Comparison of ENCODE assay signal across 32 cellular contexts in genomic region chr13:36992362-36992761, GRCh38.
"Had no signal": no experiment of that assay in that cellular context is flagged by ENCODE, and none has a peak within 500 bp of the region (broad histone marks: within the 10 kb centered on the region; RNA-seq: fewer than 3 reads in every experiment).

No MANE protein-coding gene starts in this region.

- H3K27me3 Mint-ChIP-seq: activated CD4-positive, alpha-beta T cell treated with anti-CD3 and anti-CD28 coated beads, Interleukin-2, amount 10 ng/mL, durations not matched to agents 24 days and 14 days; activated CD8-positive, alpha-beta T cell treated with anti-CD3 and anti-CD28 coated beads for 36 hours; activated T-cell treated with anti-CD3 and anti-CD28 coated beads, Interleukin-2, amount 50 U/mL, for 24 hours had no signal

- H3K4me2 ChIP-seq: PC-9 had no signal

- H3K9me3 Mint-ChIP-seq: activated CD4-positive, alpha-beta T cell treated with anti-CD3 and anti-CD28 coated beads, Interleukin-2, amount 10 ng/mL, durations not matched to agents 24 days and 14 days; activated CD8-positive, alpha-beta T cell treated with anti-CD3 and anti-CD28 coated beads for 36 hours; activated naive CD4-positive, alpha-beta T cell treated with anti-CD3 and anti-CD28 coated beads, Interleukin-2, amount 50 U/mL, for 72 hours; activated T-cell treated with anti-CD3 and anti-CD28 coated beads, Interleukin-2, amount 50 U/mL, for 24 hours; activated T-helper 2 cell treated with anti-CD3 and anti-CD28 coated beads, Interferon-gamma antibody, Interleukin-2, Interleukin-4, amounts not matched to agents 10 μg/mL and 5 μg/mL and 100 μg/mL, durations not matched to agents 14 hours and 24 hours and 36 hours had no signal

- H3K27ac Mint-ChIP-seq: activated CD4-positive, alpha-beta T cell treated with anti-CD3 and anti-CD28 coated beads, Interleukin-2, amount 10 ng/mL, durations not matched to agents 24 days and 14 days; activated CD8-positive, alpha-beta T cell treated with anti-CD3 and anti-CD28 coated beads for 36 hours; activated naive CD4-positive, alpha-beta T cell treated with anti-CD3 and anti-CD28 coated beads, Interleukin-2, amount 50 U/mL, for 72 hours; activated T-cell treated with anti-CD3 and anti-CD28 coated beads, Interleukin-2, amount 50 U/mL, for 24 hours; activated T-helper 2 cell treated with anti-CD3 and anti-CD28 coated beads, Interferon-gamma antibody, Interleukin-2, Interleukin-4, amounts not matched to agents 10 μg/mL and 5 μg/mL and 100 μg/mL, durations not matched to agents 14 hours and 24 hours and 36 hours had no signal

- H3K4me3 ChIP-seq: adrenal gland, body of pancreas, breast epithelium, K562, MG63, PC-9 had no signal

- H3K27me3 ChIP-seq: adrenal gland, body of pancreas, breast epithelium, MG63 had no signal

- ATAC-seq: activated CD8-positive, alpha-beta T cell treated with anti-CD3 and anti-CD28 coated beads for 36 hours; activated naive CD4-positive, alpha-beta T cell treated with anti-CD3 and anti-CD28 coated beads, Interleukin-2, amount 50 U/mL, for 72 hours; body of pancreas; K562; Right ventricle myocardium inferior had no signal

- H3K4me1 ChIP-seq: breast epithelium had no signal

- DNase-seq: activated CD4-positive, alpha-beta T cell treated with anti-CD3 and anti-CD28 coated beads, Interleukin-2, amount 10 ng/mL, durations not matched to agents 24 days and 14 days; activated CD4-positive, alpha-beta T cell treated with anti-CD3 and anti-CD28 coated beads, Interleukin-2, amount 50 U/mL, for 4 hours; activated CD8-positive, alpha-beta T cell treated with anti-CD3 and anti-CD28 coated beads for 36 hours; activated gamma-delta T cell; activated naive CD4-positive, alpha-beta T cell treated with Interleukin-2 at 50 U/mL for 16 hours; activated T-cell treated with anti-CD3 and anti-CD28 coated beads, Interleukin-2, amount 50 U/mL, for 24 hours; adrenal gland; body of pancreas; MG63; NCI-H1048; NCI-H1105 treated with DMSO at 0.1 percent for 48 hours; NCI-H1436; NCI-H1694; NCI-H2029; NCI-H2107; NCI-H2171; NCI-H510A; NCI-H526; NCI-H748 treated with DMSO at 0.1 percent for 48 hours; NK-92 treated with Interleukin-12 subunit alpha and Interleukin-12 subunit beta, amount 100 ng/mL, for 24 hours; PC-9; SIG-M5; T-helper 1 cell; T-helper 2 cell; T-helper 9 cell; WERI-Rb-1 had no signal

- H3K27ac ChIP-seq: adrenal gland, body of pancreas, breast epithelium, PC-9, RWPE1, WERI-Rb-1 had no signal

- H2AFZ ChIP-seq: PC-9 had no signal

- H3K9me3 ChIP-seq: adrenal gland, body of pancreas, breast epithelium, MG63 had no signal

- H3K4me3 Mint-ChIP-seq: activated CD4-positive, alpha-beta T cell treated with anti-CD3 and anti-CD28 coated beads, Interleukin-2, amount 10 ng/mL, durations not matched to agents 24 days and 14 days; activated CD8-positive, alpha-beta T cell treated with anti-CD3 and anti-CD28 coated beads for 36 hours; activated T-cell treated with anti-CD3 and anti-CD28 coated beads, Interleukin-2, amount 50 U/mL, for 24 hours had no signal
